In the genomic region with DNA sequence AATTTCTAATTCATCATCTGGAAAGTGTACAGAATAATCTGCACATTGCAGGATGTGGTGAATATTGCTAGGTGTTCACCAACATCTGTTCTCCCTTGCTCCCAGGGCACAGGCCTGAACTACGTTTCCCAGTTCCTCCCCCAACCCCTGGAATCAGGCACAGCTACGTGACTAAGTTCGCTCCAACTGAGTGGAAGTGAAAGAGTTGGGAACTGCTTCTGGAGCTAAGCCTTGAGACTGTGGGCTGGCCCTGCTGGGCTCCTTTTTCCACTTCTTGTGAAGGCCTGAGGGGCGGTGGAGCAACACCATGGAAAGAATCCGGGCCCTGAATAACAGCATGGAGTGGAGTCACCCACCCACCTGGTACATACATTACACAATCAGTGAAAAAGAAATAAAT, we compare ENCODE assay signal across 23 cellular contexts.
A peak's percentile ranks its signal among the peaks of the same experiment; 100 is the strongest.
DNase-seq lines count a peak whose midpoint lies in the region; FAIRE-seq and TF ChIP-seq lines count a peak whose summit lies in the region.
"Had no signal": no experiment of that assay in that cellular context is flagged by ENCODE, and none has a peak within 500 bp of the region (broad histone marks: within the 10 kb centered on the region; RNA-seq: fewer than 3 reads in every experiment).

No MANE protein-coding gene starts in this region.

- FAIRE-seq in frontal cortex (lab: Jason Lieb, UNC): no peak
- FAIRE-seq: A204.1, G401.6, RCC 7860 had no signal

- H3K27ac ChIP-seq in hepatocyte (peak overlapping the region; percentile 11), smooth muscle cell (ENCODE audit: low read depth) (peak overlapping the region; percentile 80)
- H3K27ac ChIP-seq: BLaER1 treated with 17β-estradiol and CSF1 and Interleukin-3, amounts not matched to agents 10 nM and 100 nM; KMS-11; SK-N-MC had no signal

- no peaks in the 10 kb centered on the region for H3K27me3 ChIP-seq in hepatocyte
- no peaks in the 10 kb centered on the region for H3K27me3 ChIP-seq in smooth muscle cell (ENCODE audit: low read depth)
- H3K27me3 ChIP-seq: BLaER1 treated with 17β-estradiol and CSF1 and Interleukin-3, amounts not matched to agents 10 nM and 100 nM had no signal

- H3K79me2 ChIP-seq in hepatocyte: no peaks in the 10 kb centered on the region
- peaks cover 13% of the 10 kb centered on the region for H3K79me2 ChIP-seq in smooth muscle cell (ENCODE audit: low read depth)

- peaks cover 43% of the 10 kb centered on the region for H3F3A ChIP-seq in smooth muscle cell (ENCODE audit: low read depth)

- H4K20me1 ChIP-seq in hepatocyte (ENCODE audit: insufficient read depth, poor library complexity, severe bottlenecking) (no peaks in the 10 kb centered on the region), smooth muscle cell (ENCODE audit: low read depth) (no peaks in the 10 kb centered on the region)
- H4K20me1 ChIP-seq: BLaER1 treated with 17β-estradiol and CSF1 and Interleukin-3, amounts not matched to agents 10 nM and 100 nM had no signal

- H3K36me3 ChIP-seq in hepatocyte (replicated peaks; ENCODE audit: insufficient read depth, low read depth) (no peaks in the 10 kb centered on the region), smooth muscle cell (ENCODE audit: low read depth) (no peaks in the 10 kb centered on the region)
- H3K36me3 ChIP-seq: BLaER1 treated with 17β-estradiol and CSF1 and Interleukin-3, amounts not matched to agents 10 nM and 100 nM; HAP-1 had no signal

- peaks cover 12% of the 10 kb centered on the region for H3K4me1 ChIP-seq in hepatocyte (ENCODE audit: insufficient read depth)
- H3K4me1 ChIP-seq in smooth muscle cell (ENCODE audit: low read depth): peaks cover 18% of the 10 kb centered on the region
- H3K4me1 ChIP-seq: BLaER1 treated with 17β-estradiol and CSF1 and Interleukin-3, amounts not matched to agents 10 nM and 100 nM had no signal

- 84% methylated on average over 5 of the region's 5 CpGs for WGBS in hepatocyte (ENCODE audit: low lambda C conversion rate, missing lambda C conversion rate)
- WGBS in smooth muscle cell (ENCODE audit: low lambda C conversion rate): 48% methylated on average over 5 of the region's 5 CpGs

- TF ChIP-seq CTCF in hepatocyte (IDR thresholded peaks at IDR 0.05; ENCODE audit: poor library complexity) (no peak), smooth muscle cell (IDR thresholded peaks at IDR 0.05; ENCODE audit: borderline replicate concordance, insufficient read depth, poor library complexity, severe bottlenecking) (no peak)

- DNase-seq in EH (ENCODE audit: low read depth) (peak; percentile 15), NCI-H69 (lab: John Stamatoyannopoulos, UW) (peak; percentile 62), hepatocyte (ENCODE audit: low spot score) (no peak), smooth muscle cell (lab: John Stamatoyannopoulos, UW; ENCODE audit: unreplicated experiment) (no peak), HK-2 (ENCODE audit: unreplicated experiment) (no peak), frontal cortex (ENCODE audit: low spot score in 2 of 2) (no peak)
- no peak for DNase-seq in activated CD4-positive, alpha-beta T cell treated with anti-CD3 and anti-CD28 coated beads for 1 hour
- DNase-seq: AML-193; CD4-positive, alpha-beta T cell; DMS53; GOT3; MM.1S; NCI-H2029; NCI-H226; NCI-H510A treated with DMSO at 0.1 percent for 48 hours; SIG-M5 had no signal

- H3K9ac ChIP-seq in smooth muscle cell (ENCODE audit: low read depth): no peak overlapping the region
- H3K9ac ChIP-seq: BLaER1 treated with 17β-estradiol and CSF1 and Interleukin-3, amounts not matched to agents 10 nM and 100 nM; KMS-11 had no signal

- H3K4me2 ChIP-seq in hepatocyte: no peak overlapping the region
- peak overlapping the region; percentile 11 for H3K4me2 ChIP-seq in smooth muscle cell
- H3K4me2 ChIP-seq: BLaER1 treated with 17β-estradiol and CSF1 and Interleukin-3, amounts not matched to agents 10 nM and 100 nM; KMS-11 had no signal

- H3K9me2 ChIP-seq in hepatocyte (replicated peaks; ENCODE audit: insufficient read depth): no peaks in the 10 kb centered on the region

- H2AFZ ChIP-seq in hepatocyte: no peak overlapping the region
- H2AFZ ChIP-seq in smooth muscle cell (ENCODE audit: low read depth): no peak overlapping the region

- H3K9me3 ChIP-seq in hepatocyte (ENCODE audit: low read depth) (no peaks in the 10 kb centered on the region), smooth muscle cell (replicated peaks; ENCODE audit: low read depth) (no peaks in the 10 kb centered on the region)
- H3K9me3 ChIP-seq: HAP-1 had no signal

- H3K4me3 ChIP-seq in hepatocyte (no peak overlapping the region), smooth muscle cell (no peak overlapping the region)
- H3K4me3 ChIP-seq: BLaER1 treated with 17β-estradiol and CSF1 and Interleukin-3, amounts not matched to agents 10 nM and 100 nM; HAP-1; SK-N-MC had no signal

Comparison
In these comparisons a context has a peak if more than half of its experiments do, and no peak if none do; other contexts are left out.
1. DNase-seq: peak in EH (single experiment) and NCI-H69 (single experiment); none in hepatocyte (single experiment), smooth muscle cell (single experiment), activated CD4-positive, alpha-beta T cell treated with anti-CD3 and anti-CD28 coated beads for 1 hour (single experiment), HK-2 (single experiment) and frontal cortex (0 of 2).